In genomic region chr22:31970490-31971444, GRCh38 we compare ENCODE assay signal across 8 cellular contexts. TPM values are rescaled to one million over a fixed set of nuclear protein-coding genes. Genes with fewer than 3 reads are reported as not detected.
DNase-seq lines count a peak whose midpoint lies in the region; ATAC-seq and TF ChIP-seq lines count a peak whose summit lies in the region.

No MANE protein-coding gene starts in this region.

- H3K27ac ChIP-seq in H9 (ENCODE audit: insufficient read length, low read depth, low read length): no peak overlapping the region

- in situ Hi-C loops in astrocyte of the spinal cord (cut with HindIII; ENCODE audit: low sequenced_read_pairs): no loop called here

- H3K4me1 ChIP-seq in H9 (ENCODE audit: insufficient read depth, low read length): no peaks in the 10 kb centered on the region

- no peak overlapping the region for H3K9ac ChIP-seq in H9 (ENCODE audit: extremely low read depth, insufficient read length, low read length)

- no peak overlapping the region for H3K23ac ChIP-seq in H9 (ENCODE audit: insufficient read length, low read depth, low read length)

- H3K18ac ChIP-seq in H9 (ENCODE audit: insufficient read length, low read depth, low read length): no peak overlapping the region

- H2BK12ac ChIP-seq in H9 (ENCODE audit: insufficient read length, low read depth, low read length): no peak overlapping the region

- no peak overlapping the region for H2AFZ ChIP-seq in H9 (ENCODE audit: low read length)

- H4K5ac ChIP-seq in H9 (ENCODE audit: insufficient read length, low read depth, low read length): no peak overlapping the region

- no peak overlapping the region for H3K4ac ChIP-seq in H9 (ENCODE audit: low read depth, low read length)

- H3K23me2 ChIP-seq in H9 (ENCODE audit: insufficient read length, low read depth, low read length, poor library complexity, severe bottlenecking): peaks cover 6% of the 10 kb centered on the region

- H4K91ac ChIP-seq in H9 (ENCODE audit: insufficient read length, low read depth, low read length): no peak overlapping the region

- peak; percentile 94 for TF ChIP-seq CTCF in H9 (conservative IDR thresholded peaks at IDR 0.05)
- TF ChIP-seq CTCF in astrocyte of the spinal cord (IDR thresholded peaks at IDR 0.05; ENCODE audit: low read depth, low read length): peak; percentile 94

- H2BK20ac ChIP-seq in H9 (ENCODE audit: low read depth, low read length, poor library complexity, severe bottlenecking): no peak overlapping the region

- no peaks in the 10 kb centered on the region for H3K9me3 Mint-ChIP-seq in H9

- H3K56ac ChIP-seq in H9 (ENCODE audit: insufficient read length, low read depth, low read length): no peak overlapping the region

- peak overlapping the region in 2 of 3 experiments; percentile 44 to 70; a peak in 1 of 7 replicates for H3K27ac Mint-ChIP-seq in H9

- H2AK5ac ChIP-seq in H9 (ENCODE audit: insufficient read length, low read length): no peak overlapping the region

- peaks cover 3 to 8% of the 10 kb centered on the region in 2 experiments for H3K4me1 Mint-ChIP-seq in H9

- peaks cover 2% of the 10 kb centered on the region for H4K20me1 ChIP-seq in H9 (ENCODE audit: control insufficient read depth, insufficient read depth, insufficient read length)

- H4K8ac ChIP-seq in H9 (replicated peaks; ENCODE audit: insufficient read length, low read depth, low read length): no peak overlapping the region

- no peak overlapping the region for H2BK5ac ChIP-seq in H9 (ENCODE audit: insufficient read length, low read length)

- intact Hi-C loops in sciatic nerve (cut with DNase I): loop anchor here (10.0 kb wide), 2 partner anchors 294 to 1034 kb away; no protein-coding TSS in a partner anchor

- H3K27me3 ChIP-seq in H9 (ENCODE audit: insufficient read depth, low read length): no peaks in the 10 kb centered on the region

- H3T11ph ChIP-seq in H9 (ENCODE audit: low read length): no peak overlapping the region

- H2BK120ac ChIP-seq in H9 (ENCODE audit: low read depth, low read length, poor library complexity, severe bottlenecking): no peak overlapping the region

- no peaks in the 10 kb centered on the region for H3K9me3 ChIP-seq in H9 (ENCODE audit: control insufficient read depth, low read depth, low read length)

- no peaks in the 10 kb centered on the region for H3K79me2 ChIP-seq in H9 (ENCODE audit: insufficient read depth, low read length)

- H2BK15ac ChIP-seq in H9 (ENCODE audit: low read depth, low read length): no peak overlapping the region

- H3K4me2 ChIP-seq in H9 (ENCODE audit: insufficient read depth, insufficient read length, low read length): peak overlapping the region; percentile 64

- DNase-seq in DMS53 (lab: John Stamatoyannopoulos, UW) (peak; percentile 72), H9 (peak; percentile 94), NCI-H146 (lab: John Stamatoyannopoulos, UW) (peak; percentile 78), T1000 (lab: John Stamatoyannopoulos, UW) (peak; percentile 88), astrocyte of the spinal cord (ENCODE audit: low read depth, low spot score) (peak; percentile 58), hypothalamus (lab: John Stamatoyannopoulos, UW) (peak; percentile 15 to 88 (median 67)), sciatic nerve (ENCODE audit: low spot score) (peak; percentile 90)

- peak; percentile 97 for ATAC-seq in sciatic nerve
- no peak for ATAC-seq in HG02610 (IDR thresholded peaks at IDR 0.05; ENCODE audit: unreplicated experiment)

- H3K4me3 Mint-ChIP-seq in H9: peak overlapping the region; percentile 81 to 92

- no peaks in the 10 kb centered on the region for H3K36me3 Mint-ChIP-seq in H9 (ENCODE audit: insufficient read depth in 1 of 3, low read depth in 3 of 3)

- H3K14ac ChIP-seq in H9 (ENCODE audit: insufficient read depth, low read length): peak overlapping the region; percentile 17; the same call in 1 of the 2 replicates

- H3K79me1 ChIP-seq in H9 (ENCODE audit: insufficient read depth, low read depth, low read length, poor library complexity, severe bottlenecking): no peaks in the 10 kb centered on the region

- H3K4me3 ChIP-seq in astrocyte of the spinal cord (ENCODE audit: low read depth, low read length): peak overlapping the region; percentile 43

- no CpG with 5 or more reads among the region's 55 CpGs for WGBS in H9 (ENCODE audit: extremely low coverage, insufficient read length, low lambda C conversion rate)

- peaks cover 22% of the 10 kb centered on the region for H3K27me3 Mint-ChIP-seq in H9 (ENCODE audit: low read depth)

RNA-seq across cellular contexts. Expression of gene YWHAH, which starts 26.4 kb away (rescaled TPM):
- 231 and 250 TPM in 2 replicates for total RNA-seq in H9 (2021)
- total RNA-seq in sciatic nerve: 150 TPM
